Comparison of ENCODE assay signal across 18 cellular contexts in genomic region chr3:46887980-46888494, GRCh38.
"Had no signal": no experiment of that assay in that cellular context is flagged by ENCODE, and none has a peak within 500 bp of the region (broad histone marks: within the 10 kb centered on the region; RNA-seq: fewer than 3 reads in every experiment).

No MANE protein-coding gene starts in this region.

- H3K9me3 Mint-ChIP-seq: activated CD4-positive, alpha-beta memory T cell treated with anti-CD3 and anti-CD28 coated beads, Interleukin-2, amount 10 ng/mL, durations not matched to agents 7 days and 5 days; activated CD4-positive, alpha-beta T cell treated with anti-CD3 and anti-CD28 coated beads, Interleukin-2, amount 10 ng/mL, durations not matched to agents 24 days and 14 days; activated naive CD4-positive, alpha-beta T cell treated with anti-CD3 and anti-CD28 coated beads, Interleukin-2, amount 10 ng/mL, durations not matched to agents 7 days and 5 days; activated T-cell treated with anti-CD3 and anti-CD28 coated beads, Interleukin-2, amount 50 U/mL, for 72 hours; naive B cell; neural crest cell; stimulated activated effector memory CD8-positive, alpha-beta T cell treated with anti-CD3 and anti-CD28 coated beads, Interleukin-12 subunit alpha, Interleukin-12 subunit beta, amount 100 ng/mL, for 72 hours; stimulated activated naive CD8-positive, alpha-beta T cell treated with anti-CD3 and anti-CD28 coated beads, Interleukin-15, amount 100 ng/mL, for 72 hours had no signal

- H3K9me3 ChIP-seq: heart left ventricle, lower lobe of right lung, tibial artery had no signal

- H3K36me3 Mint-ChIP-seq: activated naive CD4-positive, alpha-beta T cell treated with anti-CD3 and anti-CD28 coated beads, Interleukin-2, amount 10 ng/mL, durations not matched to agents 7 days and 5 days; naive B cell; stimulated activated effector memory CD8-positive, alpha-beta T cell treated with anti-CD3 and anti-CD28 coated beads, Interleukin-12 subunit alpha, Interleukin-12 subunit beta, amount 100 ng/mL, for 72 hours had no signal

- H3K27ac Mint-ChIP-seq: activated CD4-positive, alpha-beta memory T cell treated with anti-CD3 and anti-CD28 coated beads, Interleukin-2, amount 10 ng/mL, durations not matched to agents 7 days and 5 days; activated CD4-positive, alpha-beta T cell treated with anti-CD3 and anti-CD28 coated beads, Interleukin-2, amount 10 ng/mL, durations not matched to agents 24 days and 14 days; activated naive CD4-positive, alpha-beta T cell treated with anti-CD3 and anti-CD28 coated beads, Interleukin-2, amount 10 ng/mL, durations not matched to agents 7 days and 5 days; activated T-cell treated with anti-CD3 and anti-CD28 coated beads, Interleukin-2, amount 50 U/mL, for 72 hours; stimulated activated effector memory CD8-positive, alpha-beta T cell treated with anti-CD3 and anti-CD28 coated beads, Interleukin-12 subunit alpha, Interleukin-12 subunit beta, amount 100 ng/mL, for 72 hours; stimulated activated naive CD8-positive, alpha-beta T cell treated with anti-CD3 and anti-CD28 coated beads, Interleukin-15, amount 100 ng/mL, for 72 hours had no signal

- H3K27ac ChIP-seq: lower lobe of right lung had no signal

- H3K4me3 Mint-ChIP-seq: activated CD4-positive, alpha-beta memory T cell treated with anti-CD3 and anti-CD28 coated beads, Interleukin-2, amount 10 ng/mL, durations not matched to agents 7 days and 5 days; activated CD4-positive, alpha-beta T cell treated with anti-CD3 and anti-CD28 coated beads, Interleukin-2, amount 10 ng/mL, durations not matched to agents 24 days and 14 days; activated naive CD4-positive, alpha-beta T cell treated with anti-CD3 and anti-CD28 coated beads, Interleukin-2, amount 10 ng/mL, durations not matched to agents 7 days and 5 days; activated T-cell treated with anti-CD3 and anti-CD28 coated beads, Interleukin-2, amount 50 U/mL, for 72 hours; neural crest cell; stimulated activated effector memory CD8-positive, alpha-beta T cell treated with anti-CD3 and anti-CD28 coated beads, Interleukin-12 subunit alpha, Interleukin-12 subunit beta, amount 100 ng/mL, for 72 hours; stimulated activated naive CD8-positive, alpha-beta T cell treated with anti-CD3 and anti-CD28 coated beads, Interleukin-15, amount 100 ng/mL, for 72 hours had no signal

- H3K36me3 ChIP-seq: heart left ventricle, lower lobe of right lung, tibial artery had no signal

- DNase-seq: activated CD4-positive, alpha-beta memory T cell treated with anti-CD3 and anti-CD28 coated beads, Interleukin-2, amount 10 ng/mL, durations not matched to agents 7 days and 5 days; activated CD4-positive, alpha-beta T cell treated with anti-CD3 and anti-CD28 coated beads, Interleukin-2, amount 10 ng/mL, durations not matched to agents 24 days and 14 days; activated effector memory CD4-positive, alpha-beta T cell treated with Interleukin-2 at 50 U/mL for 16 hours; activated naive CD4-positive, alpha-beta T cell treated with anti-CD3 and anti-CD28 coated beads, Interleukin-2, amount 10 ng/mL, durations not matched to agents 7 days and 5 days; activated T-cell treated with anti-CD3 and anti-CD28 coated beads, Interleukin-2, amount 50 U/mL, for 72 hours; amygdala; cerebellar nuclear complex; lower lobe of right lung; naive B cell; posterior cingulate gyrus; small intestine; stimulated activated CD4-positive, alpha-beta T cell treated with anti-CD3 and anti-CD28 coated beads, Interleukin-2, amount 100 ng/mL, for 24 hours; stimulated activated naive CD8-positive, alpha-beta T cell treated with anti-CD3 and anti-CD28 coated beads, Interleukin-15, amount 100 ng/mL, for 72 hours; tibial artery had no signal

- H3K4me3 ChIP-seq: coronary artery, heart left ventricle, lower lobe of right lung, tibial artery had no signal
